14 cellular contexts compared by ENCODE assay signal in the genomic region with DNA sequence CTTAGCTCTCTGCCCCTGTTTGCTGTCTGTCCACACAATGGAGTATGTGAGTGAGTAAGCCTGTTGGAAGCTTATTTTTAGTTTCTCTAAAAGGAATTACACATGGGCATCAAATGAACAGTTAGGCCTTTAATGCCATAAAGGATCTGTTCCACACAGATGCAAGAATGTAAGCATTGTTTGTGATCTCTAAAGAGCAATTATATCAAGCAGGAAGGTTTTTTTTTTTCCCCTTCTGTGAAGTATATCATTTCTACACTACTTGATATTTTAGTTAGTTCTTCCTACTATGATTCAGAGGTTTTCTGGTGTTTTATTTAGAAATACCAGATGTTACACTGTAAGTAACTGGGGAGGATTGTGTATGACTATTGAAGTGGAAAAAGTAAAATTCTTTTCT.
DNase-seq lines count a peak whose midpoint lies in the region; ATAC-seq and TF ChIP-seq lines count a peak whose summit lies in the region.
"Had no signal": no experiment of that assay in that cellular context is flagged by ENCODE, and none has a peak within 500 bp of the region (broad histone marks: within the 10 kb centered on the region; RNA-seq: fewer than 3 reads in every experiment).

No MANE protein-coding gene starts in this region.

- no peaks in the 10 kb centered on the region for H3K79me1 ChIP-seq in mesendoderm (ENCODE audit: low read length)

- H3K4me3 ChIP-seq in mesendoderm (ENCODE audit: low read length), result no peak overlapping the region
- H3K4me3 ChIP-seq: ascending aorta, skin epidermis had no signal

- H3K9me3 Mint-ChIP-seq in neural crest cell, result peaks cover 3% of the 10 kb centered on the region
- H3K9me3 Mint-ChIP-seq: mesothelial cell of epicardium had no signal

- H3K27ac ChIP-seq in mesendoderm (ENCODE audit: low read depth, low read length), result no peak overlapping the region
- H3K27ac ChIP-seq: ascending aorta had no signal

- no peak overlapping the region for H3K9ac ChIP-seq in mesendoderm (ENCODE audit: low read length)

- no peaks in the 10 kb centered on the region for H3K27me3 ChIP-seq in mesendoderm (ENCODE audit: insufficient read depth, low read length, poor library complexity)
- H3K27me3 ChIP-seq: ascending aorta had no signal

- no peaks in the 10 kb centered on the region for H3K27me3 Mint-ChIP-seq in neural crest cell (ENCODE audit: low read depth)

- H2BK120ac ChIP-seq in mesendoderm (ENCODE audit: low read depth, low read length), result no peak overlapping the region

- H3K18ac ChIP-seq in mesendoderm (ENCODE audit: low read length), result no peak overlapping the region

- no peak overlapping the region for H3K4me2 ChIP-seq in mesendoderm (ENCODE audit: low read length)

- no peak overlapping the region for H4K5ac ChIP-seq in mesendoderm (ENCODE audit: low read length)

- DNase-seq in GM04503 (ENCODE audit: low read depth) (peak; percentile 96), dedifferentiated amniotic fluid mesenchymal stem cell (ENCODE audit: extremely low spot score) (peak; percentile 60), neural crest cell (ENCODE audit: low read depth, low spot score) (no peak), NCI-H774 (lab: John Stamatoyannopoulos, UW) (no peak), mesendoderm (no peak)
- DNase-seq in effector CD4-positive, alpha-beta T cell, result no peak
- DNase-seq: GOT3, NCI-H1436, T1000 had no signal

- no peak overlapping the region for H3K4me3 Mint-ChIP-seq in neural crest cell
- H3K4me3 Mint-ChIP-seq: mesothelial cell of epicardium had no signal

- no peak for TF ChIP-seq CTCF in neural crest cell (conservative IDR thresholded peaks at IDR 0.05)

- ATAC-seq in HG03565 (IDR thresholded peaks at IDR 0.05; ENCODE audit: unreplicated experiment), result peak; percentile 28
- ATAC-seq in HG03520 (IDR thresholded peaks at IDR 0.05; ENCODE audit: unreplicated experiment), result no peak

- no peaks in the 10 kb centered on the region for H3K36me3 Mint-ChIP-seq in neural crest cell (ENCODE audit: low read depth)
- H3K36me3 Mint-ChIP-seq: mesothelial cell of epicardium had no signal

- H4K8ac ChIP-seq in mesendoderm (ENCODE audit: low read depth, low read length), result no peak overlapping the region

- no peak overlapping the region for H2AK5ac ChIP-seq in mesendoderm (ENCODE audit: low read length)

- H2BK15ac ChIP-seq in mesendoderm (replicated peaks; ENCODE audit: low read depth), result no peak overlapping the region

- H3K4me1 ChIP-seq in mesendoderm (ENCODE audit: control insufficient read depth, low read depth, low read length), result no peaks in the 10 kb centered on the region

- H3K4ac ChIP-seq in mesendoderm (ENCODE audit: low read depth, low read length), result no peak overlapping the region

- peaks cover 41% of the 10 kb centered on the region for H3K4me1 Mint-ChIP-seq in neural crest cell

- H3K23ac ChIP-seq in mesendoderm (ENCODE audit: low read length), result no peak overlapping the region

- H3K27ac Mint-ChIP-seq in neural crest cell (ENCODE audit: unreplicated experiment), result peak overlapping the region; percentile 74
- H3K27ac Mint-ChIP-seq: mesothelial cell of epicardium had no signal

- H2BK5ac ChIP-seq in mesendoderm (ENCODE audit: low read length), result no peak overlapping the region

- no peaks in the 10 kb centered on the region for H3K79me2 ChIP-seq in mesendoderm (ENCODE audit: control insufficient read depth, insufficient read depth, low read length)

- no peaks in the 10 kb centered on the region for H3K36me3 ChIP-seq in mesendoderm (ENCODE audit: control insufficient read depth, insufficient read depth, low read length)
- H3K36me3 ChIP-seq: ascending aorta had no signal

- H3K56ac ChIP-seq in mesendoderm (ENCODE audit: low read length), result no peak overlapping the region

Comparison
In these comparisons a context has a peak if more than half of its experiments do, and no peak if none do; other contexts are left out.
1. DNase-seq: peak in GM04503 (single experiment) and dedifferentiated amniotic fluid mesenchymal stem cell (single experiment); none in neural crest cell (single experiment), effector CD4-positive, alpha-beta T cell (single experiment), NCI-H774 (single experiment) and mesendoderm (single experiment).